ENCODE assay signal across 9 cellular contexts in genomic region chr21:28521932-28522826, GRCh38.
DNase-seq lines count a peak whose midpoint lies in the region; ATAC-seq and TF ChIP-seq lines count a peak whose summit lies in the region.
"Had no signal": no experiment of that assay in that cellular context is flagged by ENCODE, and none has a peak within 500 bp of the region (broad histone marks: within the 10 kb centered on the region; RNA-seq: fewer than 3 reads in every experiment).

No MANE protein-coding gene starts in this region.

- CTCF ChIA-PET in BJ (lab: Yijun Ruan, JAX), result interaction anchor here (0.6 to 2.0 kb wide), 23 partner anchors 9 to 756 kb away, joined by 3 to 8 read pairs (median 3); no protein-coding TSS in a partner anchor

- ATAC-seq in left lobe of liver, result peak; percentile 66

- H3K27me3 ChIP-seq in BJ (ENCODE audit: control insufficient read depth, insufficient read depth, low read length), result no peaks in the 10 kb centered on the region

- H3K27ac Mint-ChIP-seq in HFFc6, result peak overlapping the region; percentile 51
- H3K27ac Mint-ChIP-seq: activated naive CD4-positive, alpha-beta T cell treated with anti-CD3 and anti-CD28 coated beads, Interleukin-2, amount 50 U/mL, for 24 hours had no signal

- no peak overlapping the region for H3K4me3 Mint-ChIP-seq in HFFc6
- H3K4me3 Mint-ChIP-seq: activated naive CD4-positive, alpha-beta T cell treated with anti-CD3 and anti-CD28 coated beads, Interleukin-2, amount 50 U/mL, for 24 hours had no signal

- peaks cover 41% of the 10 kb centered on the region for H3K4me1 Mint-ChIP-seq in HFFc6 (ENCODE audit: low read depth)
- H3K4me1 Mint-ChIP-seq: activated naive CD4-positive, alpha-beta T cell treated with anti-CD3 and anti-CD28 coated beads, Interleukin-2, amount 50 U/mL, for 24 hours had no signal

- H3K4me3 ChIP-seq in BJ (ENCODE audit: low read depth, low read length) (no peak overlapping the region), astrocyte of the cerebellum (ENCODE audit: low read depth, low read length) (no peak overlapping the region)

- no peak for DNase-seq in BJ (ENCODE audit: low read depth)
- DNase-seq in HFFc6, result peak; percentile 57
- peak; percentile 24 for DNase-seq in astrocyte of the cerebellum (ENCODE audit: low read depth)
- no peak for DNase-seq in left lobe of liver (ENCODE audit: low spot score)
- no peak for DNase-seq in cortex of kidney (lab: John Stamatoyannopoulos, UW)
- no peak for DNase-seq in activated CD4-positive, alpha-beta T cell treated with anti-CD3 and anti-CD28 coated beads, Interleukin-2, amount 50 U/mL, for 48 hours
- DNase-seq in stimulated activated CD8-positive, alpha-beta memory T cell treated with anti-CD3 and anti-CD28 coated beads, Interleukin-4, amount 100 ng/mL, for 48 hours, result no peak
- no peak for DNase-seq in stimulated activated CD4-positive, alpha-beta T cell treated with anti-CD3 and anti-CD28 coated beads, Interleukin-2, amount 100 ng/mL, for 24 hours

- TF ChIP-seq CTCF in BJ (IDR thresholded peaks at IDR 0.05; ENCODE audit: insufficient read depth, low read depth, low read length), result peak; percentile 76
- peak; percentile 77 for TF ChIP-seq CTCF in HFFc6 (IDR thresholded peaks at IDR 0.05)
- TF ChIP-seq CTCF in astrocyte of the cerebellum (IDR thresholded peaks at IDR 0.05; ENCODE audit: low read depth, low read length, missing control alignments), result peak; percentile 52

- POLR2A ChIA-PET in BJ (lab: Charles Lee), result interaction anchor here (0.6 to 0.7 kb wide), 2 partner anchors 34 to 226 kb away, joined by 3 read pairs; no protein-coding TSS in a partner anchor

- in situ Hi-C loops in astrocyte of the cerebellum (cut with HindIII; ENCODE audit: low sequenced_read_pairs), result no loop called here

- no peaks in the 10 kb centered on the region for H3K9me3 Mint-ChIP-seq in HFFc6
- H3K9me3 Mint-ChIP-seq: activated naive CD4-positive, alpha-beta T cell treated with anti-CD3 and anti-CD28 coated beads, Interleukin-2, amount 50 U/mL, for 24 hours had no signal

- no peaks in the 10 kb centered on the region for H3K36me3 Mint-ChIP-seq in HFFc6 (ENCODE audit: low read depth)
- H3K36me3 Mint-ChIP-seq: activated naive CD4-positive, alpha-beta T cell treated with anti-CD3 and anti-CD28 coated beads, Interleukin-2, amount 50 U/mL, for 24 hours had no signal

- no peaks in the 10 kb centered on the region for H3K27me3 Mint-ChIP-seq in HFFc6 (ENCODE audit: insufficient read depth)
- H3K27me3 Mint-ChIP-seq: activated naive CD4-positive, alpha-beta T cell treated with anti-CD3 and anti-CD28 coated beads, Interleukin-2, amount 50 U/mL, for 24 hours had no signal

- no peaks in the 10 kb centered on the region for H3K36me3 ChIP-seq in BJ (ENCODE audit: control insufficient read depth, insufficient read depth, low read length)

Comparison
In these comparisons a context has a peak if more than half of its experiments do, and no peak if none do; other contexts are left out.
1. DNase-seq: peak in HFFc6 (single experiment) and astrocyte of the cerebellum (single experiment); none in BJ (single experiment), left lobe of liver (single experiment), cortex of kidney (single experiment), activated CD4-positive, alpha-beta T cell treated with anti-CD3 and anti-CD28 coated beads, Interleukin-2, amount 50 U/mL, for 48 hours (0 of 2), stimulated activated CD8-positive, alpha-beta memory T cell treated with anti-CD3 and anti-CD28 coated beads, Interleukin-4, amount 100 ng/mL, for 48 hours (single experiment) and stimulated activated CD4-positive, alpha-beta T cell treated with anti-CD3 and anti-CD28 coated beads, Interleukin-2, amount 100 ng/mL, for 24 hours (0 of 2).
2. Peak in every context shown above with its lines, with median percentiles within 50 percentile points of each other: CTCF ChIP-seq.